In the genomic region with DNA sequence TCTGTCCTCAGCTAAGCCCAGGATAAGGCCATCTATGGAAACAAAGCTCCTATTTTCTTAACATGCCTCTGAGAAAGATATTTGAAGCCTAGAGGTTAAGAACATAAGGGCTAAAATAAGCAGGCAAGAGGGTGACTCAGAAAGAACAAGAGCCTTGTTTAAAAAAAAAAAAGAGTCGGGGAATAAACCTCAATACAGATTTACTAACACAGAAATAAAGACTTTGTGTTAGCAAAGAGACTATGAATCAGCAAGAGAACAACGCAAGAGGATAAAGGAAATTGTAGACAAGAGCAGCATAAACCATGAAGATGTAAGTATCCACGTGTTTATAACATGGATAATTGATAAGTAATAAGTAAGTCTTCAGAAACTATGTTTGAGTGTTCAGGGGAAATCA, we compare ENCODE assay signal across 10 cellular contexts. TPM values are rescaled to one million over a fixed set of nuclear protein-coding genes. Genes with fewer than 3 reads are reported as not detected.
DNase-seq lines count a peak whose midpoint lies in the region; ATAC-seq and TF ChIP-seq lines count a peak whose summit lies in the region.
"Had no signal": no experiment of that assay in that cellular context is flagged by ENCODE, and none has a peak within 500 bp of the region (broad histone marks: within the 10 kb centered on the region; RNA-seq: fewer than 3 reads in every experiment).

No MANE protein-coding gene starts in this region.

- peak overlapping the region; percentile 95 for H3K27ac Mint-ChIP-seq in activated T-cell treated with anti-CD3 and anti-CD28 coated beads, Interleukin-2, amount 50 U/mL, for 72 hours
- peak overlapping the region; percentile 36 for H3K27ac Mint-ChIP-seq in activated T-helper 17 cell treated with anti-CD3 and anti-CD28 coated beads, Interleukin-2, amount 50 U/mL, for 72 hours
- H3K27ac Mint-ChIP-seq in endodermal cell = no peak overlapping the region

- H3K9me3 ChIP-seq in upper lobe of right lung (no peaks in the 10 kb centered on the region), endodermal cell (ENCODE audit: control insufficient read depth, low read length) (no peaks in the 10 kb centered on the region)

- no peak for DNase-seq in activated T-cell treated with anti-CD3 and anti-CD28 coated beads, Interleukin-2, amount 50 U/mL, for 72 hours
- DNase-seq in activated T-cell treated with anti-CD3 and anti-CD28 coated beads for 4 hours (no peak), foreskin keratinocyte (peak; percentile 56 to 78), upper lobe of right lung (no peak), Ammon's horn (ENCODE audit: low spot score) (no peak), GM13976 (ENCODE audit: low spot score) (no peak), endodermal cell (no peak)
- DNase-seq: activated CD4-positive, alpha-beta T cell treated with anti-CD3 and anti-CD28 coated beads for 48 hours; NK-92 treated with Interleukin-12 subunit alpha and Interleukin-12 subunit beta, amount 100 ng/mL, for 24 hours had no signal

- no peak overlapping the region for H3K9ac ChIP-seq in endodermal cell (ENCODE audit: extremely low read depth, low read length, poor library complexity, severe bottlenecking)

- ATAC-seq in activated T-cell treated with anti-CD3 and anti-CD28 coated beads, Interleukin-2, amount 50 U/mL, for 72 hours (replicated peaks in 1 of 2) = peak; percentile 50 to 63
- peak; percentile 53 for ATAC-seq in activated T-helper 17 cell treated with anti-CD3 and anti-CD28 coated beads, Interleukin-2, amount 50 U/mL, for 72 hours (replicated peaks)
- ATAC-seq in foreskin keratinocyte (peak; percentile 70), upper lobe of right lung (no peak)

- H3K9me3 Mint-ChIP-seq in activated T-cell treated with anti-CD3 and anti-CD28 coated beads, Interleukin-2, amount 50 U/mL, for 72 hours = no peaks in the 10 kb centered on the region
- H3K9me3 Mint-ChIP-seq in activated T-helper 17 cell treated with anti-CD3 and anti-CD28 coated beads, Interleukin-2, amount 50 U/mL, for 72 hours = peaks cover 4% of the 10 kb centered on the region
- peaks cover 11% of the 10 kb centered on the region for H3K9me3 Mint-ChIP-seq in endodermal cell

- TF ChIP-seq CTCF in foreskin keratinocyte (conservative IDR thresholded peaks at IDR 0.05) (no peak), upper lobe of right lung (IDR thresholded peaks at IDR 0.05) (no peak), GM13976 (IDR thresholded peaks at IDR 0.05; ENCODE audit: borderline replicate concordance, control extremely low read depth, extremely low read depth, insufficient read depth, missing control alignments) (no peak), endodermal cell (conservative IDR thresholded peaks at IDR 0.05) (no peak)

- H3K27me3 ChIP-seq in foreskin keratinocyte = no peaks in the 10 kb centered on the region
- H3K27me3 ChIP-seq in upper lobe of right lung = no peaks in the 10 kb centered on the region
- no peaks in the 10 kb centered on the region for H3K27me3 ChIP-seq in endodermal cell (ENCODE audit: control insufficient read depth, insufficient read depth, low read length, poor library complexity, severe bottlenecking)

- peaks cover 86% of the 10 kb centered on the region for H3K4me1 Mint-ChIP-seq in activated T-cell treated with anti-CD3 and anti-CD28 coated beads, Interleukin-2, amount 50 U/mL, for 72 hours (ENCODE audit: low read depth)
- H3K4me1 Mint-ChIP-seq in activated T-helper 17 cell treated with anti-CD3 and anti-CD28 coated beads, Interleukin-2, amount 50 U/mL, for 72 hours = peaks cover 58% of the 10 kb centered on the region
- H3K4me1 Mint-ChIP-seq in endodermal cell = peaks cover 20% of the 10 kb centered on the region

- H3K4me1 ChIP-seq in foreskin keratinocyte (peaks cover 20% of the 10 kb centered on the region), upper lobe of right lung (peaks cover 58% of the 10 kb centered on the region), endodermal cell (ENCODE audit: control insufficient read depth, insufficient read depth, low read length) (peaks cover 11% of the 10 kb centered on the region)

- WGBS in endodermal cell (ENCODE audit: insufficient coverage in 1 of 2, insufficient read length in 1 of 2), 2 experiments = 93 to 97% methylated on average over 2 of the region's 3 CpGs

- in situ Hi-C loops in GM13976 (cut with MboI; ENCODE audit: low sequenced_read_pairs, unreplicated experiment) = no loop called here

- H3K36me3 ChIP-seq in upper lobe of right lung (no peaks in the 10 kb centered on the region), endodermal cell (ENCODE audit: control insufficient read depth, insufficient read depth, low read length) (no peaks in the 10 kb centered on the region)

- H3K27ac ChIP-seq in foreskin keratinocyte (no peak overlapping the region), upper lobe of right lung (peak overlapping the region; percentile 55), endodermal cell (ENCODE audit: low read depth, low read length) (no peak overlapping the region)

- H3K36me3 Mint-ChIP-seq in activated T-cell treated with anti-CD3 and anti-CD28 coated beads, Interleukin-2, amount 50 U/mL, for 72 hours (ENCODE audit: insufficient read depth in 2 of 2) = peaks cover 21 to 37% of the 10 kb centered on the region in 2 donors
- peaks cover 89% of the 10 kb centered on the region for H3K36me3 Mint-ChIP-seq in activated T-helper 17 cell treated with anti-CD3 and anti-CD28 coated beads, Interleukin-2, amount 50 U/mL, for 72 hours (ENCODE audit: low read depth)
- peaks cover 8% of the 10 kb centered on the region for H3K36me3 Mint-ChIP-seq in endodermal cell (ENCODE audit: low read depth)

- H3K4me3 ChIP-seq in upper lobe of right lung = no peak overlapping the region
- no peak overlapping the region for H3K4me3 ChIP-seq in endodermal cell (ENCODE audit: low read length)

- intact Hi-C loops in upper lobe of right lung (cut with DNase I) = no loop called here

- no peaks in the 10 kb centered on the region for H3K27me3 Mint-ChIP-seq in activated T-cell treated with anti-CD3 and anti-CD28 coated beads, Interleukin-2, amount 50 U/mL, for 72 hours (ENCODE audit: low read depth)
- H3K27me3 Mint-ChIP-seq in activated T-helper 17 cell treated with anti-CD3 and anti-CD28 coated beads, Interleukin-2, amount 50 U/mL, for 72 hours = no peaks in the 10 kb centered on the region
- peaks cover 4% of the 10 kb centered on the region for H3K27me3 Mint-ChIP-seq in endodermal cell (ENCODE audit: insufficient read depth)

- H3K4me3 Mint-ChIP-seq in activated T-cell treated with anti-CD3 and anti-CD28 coated beads, Interleukin-2, amount 50 U/mL, for 72 hours = peak overlapping the region; percentile 41 to 79
- peak overlapping the region; percentile 49 for H3K4me3 Mint-ChIP-seq in activated T-helper 17 cell treated with anti-CD3 and anti-CD28 coated beads, Interleukin-2, amount 50 U/mL, for 72 hours
- H3K4me3 Mint-ChIP-seq in endodermal cell = no peak overlapping the region

RNA-seq across cellular contexts. Expression of a gene that starts 36.0 kb away (rescaled TPM):
- total RNA-seq in activated T-cell treated with anti-CD3 and anti-CD28 coated beads, Interleukin-2, amount 50 U/mL, for 72 hours = 100 to 1,000 TPM; 203 to 205 TPM
- total RNA-seq in activated T-helper 17 cell treated with anti-CD3 and anti-CD28 coated beads, Interleukin-2, amount 50 U/mL, for 72 hours = 100 to 1,000 TPM in 1 of 2 donors, 10 to 100 TPM in 1; 99.2 to 138 TPM
- total RNA-seq in foreskin keratinocyte = 8.8 and 11.0 TPM in 2 replicates
- 6.7 and 10.2 TPM in 2 replicates for polyA plus RNA-seq in foreskin keratinocyte
- total RNA-seq in upper lobe of right lung = 72.5 TPM
- 1 to 10 TPM; 8.8 to 9.1 TPM for total RNA-seq in endodermal cell
- 5.7 TPM for polyA plus RNA-seq in endodermal cell (2013, experiment 1 of 2)
- polyA plus RNA-seq in endodermal cell (2013, experiment 2 of 2) = 4.1 TPM

RNA-seq across cellular contexts. Expression of a gene that starts 56.8 kb away (rescaled TPM):
- 100 to 1,000 TPM; 181 to 207 TPM for total RNA-seq in activated T-cell treated with anti-CD3 and anti-CD28 coated beads, Interleukin-2, amount 50 U/mL, for 72 hours
- total RNA-seq in activated T-helper 17 cell treated with anti-CD3 and anti-CD28 coated beads, Interleukin-2, amount 50 U/mL, for 72 hours = 100 to 1,000 TPM; 107 to 111 TPM
- total RNA-seq in foreskin keratinocyte (81.3 and 89.3 TPM in 2 replicates), upper lobe of right lung (62.1 TPM), endodermal cell (10 to 100 TPM; 75.9 to 79.8 TPM)
- polyA plus RNA-seq in foreskin keratinocyte = 76.7 and 78.6 TPM in 2 replicates
- 116 TPM for polyA plus RNA-seq in endodermal cell (2013, experiment 1 of 2)
- 108 TPM for polyA plus RNA-seq in endodermal cell (2013, experiment 2 of 2)

Comparison
In these comparisons a context has a peak if more than half of its experiments do, and no peak if none do; other contexts are left out.
1. DNase-seq: peak in foreskin keratinocyte (2 of 2); none in activated T-cell treated with anti-CD3 and anti-CD28 coated beads, Interleukin-2, amount 50 U/mL, for 72 hours (0 of 2), activated T-cell treated with anti-CD3 and anti-CD28 coated beads for 4 hours (single experiment), upper lobe of right lung (single experiment), Ammon's horn (single experiment), GM13976 (single experiment) and endodermal cell (single experiment).